ENCODE assay signal across 19 cellular contexts in genomic region chr14:76136476-76137160, GRCh38.
"Had no signal": no experiment of that assay in that cellular context is flagged by ENCODE, and none has a peak within 500 bp of the region (broad histone marks: within the 10 kb centered on the region; RNA-seq: fewer than 3 reads in every experiment).

No MANE protein-coding gene starts in this region.

- DNase-seq: activated CD4-positive, alpha-beta T cell treated with anti-CD3 and anti-CD28 coated beads for 36 hours; activated CD4-positive, alpha-beta T cell treated with anti-CD3 and anti-CD28 coated beads, Interleukin-2, amount 50 U/mL, for 48 hours; activated gamma-delta T cell; cerebellar nuclear complex; cortex of kidney; gastrocnemius medialis; heart right ventricle; immature natural killer cell; kidney glomerular epithelial cell; left ventricle myocardium inferior; mammary epithelial cell; retina; spleen; stimulated activated CD4-positive, alpha-beta T cell treated with anti-CD3 and anti-CD28 coated beads, Interleukin-4, amount 100 ng/mL, for 4 hours; upper lobe of right lung had no signal

- H3K36me3 Mint-ChIP-seq: immature natural killer cell, WTC11 had no signal

- ATAC-seq: activated CD4-positive, alpha-beta T cell treated with anti-CD3 and anti-CD28 coated beads for 36 hours; activated naive CD4-positive, alpha-beta T cell treated with anti-CD3 and anti-CD28 coated beads, Interleukin-2, amount 50 U/mL, for 72 hours; esophagus mucosa; gastrocnemius medialis; heart right ventricle; stimulated activated memory B cell treated with anti-CD40 and anti-IgM and Interleukin-4, amounts not matched to agents 10 μg/mL and 1 μg/mL and 100 μg/mL, for 72 hours; upper lobe of right lung; WTC11 had no signal

- H3K4me3 Mint-ChIP-seq: activated CD4-positive, alpha-beta T cell treated with anti-CD3 and anti-CD28 coated beads for 36 hours; immature natural killer cell; stimulated activated memory B cell treated with anti-CD40 and anti-IgM and Interleukin-4, amounts not matched to agents 10 μg/mL and 1 μg/mL and 100 μg/mL, for 72 hours; WTC11 had no signal

- H3K9me3 Mint-ChIP-seq: WTC11 had no signal

- H3K27ac Mint-ChIP-seq: activated CD4-positive, alpha-beta T cell treated with anti-CD3 and anti-CD28 coated beads for 36 hours; activated naive CD4-positive, alpha-beta T cell treated with anti-CD3 and anti-CD28 coated beads, Interleukin-2, amount 50 U/mL, for 72 hours; immature natural killer cell; stimulated activated memory B cell treated with anti-CD40 and anti-IgM and Interleukin-4, amounts not matched to agents 10 μg/mL and 1 μg/mL and 100 μg/mL, for 72 hours; WTC11 had no signal
